Comparison of ENCODE assay signal across 20 cellular contexts in the genomic region with DNA sequence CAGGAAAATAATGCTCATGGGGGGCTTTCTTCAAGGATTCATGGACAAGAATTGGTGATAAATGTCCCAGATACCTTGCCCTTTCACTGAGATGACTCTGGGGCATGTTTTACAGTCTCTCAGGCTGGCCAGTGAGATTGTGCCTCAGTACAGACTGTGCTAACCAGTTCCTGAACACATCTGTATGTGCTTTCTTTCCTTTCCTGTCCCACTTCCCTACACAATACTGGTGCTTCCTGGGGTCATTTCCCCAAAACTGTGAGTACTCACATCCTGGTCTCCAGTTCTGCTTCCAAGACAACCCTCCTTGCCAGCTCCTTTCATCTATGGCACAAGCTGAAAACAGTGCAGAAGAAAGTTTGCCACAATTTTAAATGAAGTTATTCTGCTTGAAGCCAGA.
DNase-seq lines count a peak whose midpoint lies in the region; ATAC-seq, FAIRE-seq and TF ChIP-seq lines count a peak whose summit lies in the region.
"Had no signal": no experiment of that assay in that cellular context is flagged by ENCODE, and none has a peak within 500 bp of the region (broad histone marks: within the 10 kb centered on the region; RNA-seq: fewer than 3 reads in every experiment).

No MANE protein-coding gene starts in this region.

- H3K27me3 ChIP-seq in liver (ENCODE audit: control insufficient read depth in 4 of 4, insufficient read depth in 4 of 4, low read length in 3 of 4) (no peaks in the 10 kb centered on the region), HepG2 (ENCODE audit: control insufficient read depth in 1 of 2, insufficient read depth in 2 of 2, low read length in 2 of 2) (no peaks in the 10 kb centered on the region)

- TF ChIP-seq RAD21 in liver (IDR thresholded peaks at IDR 0.05) (no peak), HepG2 (CRISPR knock-in tag; IDR thresholded peaks at IDR 0.05) (no peak)

- no peak overlapping the region for H3K27ac ChIP-seq in liver (ENCODE audit: low read depth in 1 of 2, low read length in 2 of 2)
- no peak overlapping the region for H3K27ac ChIP-seq in HepG2 (ENCODE audit: extremely low read length, insufficient read depth, low read length)
- H3K27ac ChIP-seq: 22Rv1 had no signal

- in situ Hi-C loops in HepG2 (cut with HindIII; ENCODE audit: extremely low pct_ligation_motif_present, low pct_unique_long_range_greater_than_20kb), result no loop called here

- H3K36me3 ChIP-seq in liver (ENCODE audit: control insufficient read depth in 4 of 4, insufficient read depth in 3 of 4, low read depth in 1 of 4, low read length in 3 of 4) (no peaks in the 10 kb centered on the region), HepG2 (replicated peaks in 1 of 2; ENCODE audit: control insufficient read depth in 1 of 2, insufficient read depth in 2 of 2, low read length in 2 of 2) (no peaks in the 10 kb centered on the region)

- BruUV-seq in HepG2 (replicated peaks; lab: Mats Ljungman, UMichigan), result no TSS peak

- POLR2A ChIA-PET in HepG2 (lab: Yijun Ruan, JAX), result no interaction called here

- peaks cover 0 to 3% (median 0%) of the 10 kb centered on the region in 4 donors for H3K9me3 ChIP-seq in liver (ENCODE audit: control insufficient read depth in 4 of 4, low read length in 3 of 4)
- no peaks in the 10 kb centered on the region for H3K9me3 ChIP-seq in HepG2 (ENCODE audit: low read length)

- TF ChIP-seq EP300 in HepG2 (IDR thresholded peaks at IDR 0.05; ENCODE audit: low read depth in 2 of 2, low read length in 2 of 2) (no peak), HepG2 (CRISPR knock-in tag; IDR thresholded peaks at IDR 0.05; ENCODE audit: borderline replicate concordance) (no peak)

- H3K4me1 ChIP-seq in liver (ENCODE audit: control insufficient read depth in 4 of 4, insufficient read depth in 4 of 4, low read length in 3 of 4), result no peaks in the 10 kb centered on the region
- H3K4me1 ChIP-seq in HepG2 (ENCODE audit: insufficient read depth, low read length), result no peaks in the 10 kb centered on the region

- no peak overlapping the region for H3K9ac ChIP-seq in liver (ENCODE audit: low read depth in 1 of 2, low read length in 2 of 2)
- H3K9ac ChIP-seq in HepG2 (ENCODE audit: insufficient read depth, low read depth, low read length), result no peak overlapping the region

- TF ChIP-seq CTCF in liver (IDR thresholded peaks at IDR 0.05; ENCODE audit: low read depth, low read length, missing input control), result no peak
- no peak for TF ChIP-seq CTCF in HepG2 (CRISPR knock-in tag; IDR thresholded peaks at IDR 0.05)

- CTCF ChIA-PET in HepG2 (lab: Yijun Ruan, JAX; ENCODE audit: low intra/inter-chr PET ratio, low total read pairs), result no interaction called here

- intact Hi-C loops in HepG2 (cut with micrococcal nuclease; ENCODE audit: unreplicated experiment), result no loop called here

- no peak for DNase-seq in HepG2 (ENCODE audit: low spot score)
- no peak for DNase-seq in left lobe of liver (ENCODE audit: low spot score)
- peak; percentile 24 for DNase-seq in superior temporal gyrus (ENCODE audit: extremely low spot score)
- no peak for DNase-seq in SW480 (ENCODE audit: low spot score)
- DNase-seq in GM19240 (ENCODE audit: insufficient read length, low spot score), result no peak
- DNase-seq: C1 segment of cervical spinal cord; Calu3; CD4-positive, alpha-beta memory T cell; COR-L47; DMS53; DMS79 treated with DMSO at 0.1 percent for 48 hours; GF-D8; H9 had no signal

- ATAC-seq in HepG2 (no peak), left lobe of liver (peak; percentile 53)
- ATAC-seq: GM23338, HCT116 had no signal

- no peak for TF ChIP-seq POLR2A in HepG2 (IDR thresholded peaks at IDR 0.05; ENCODE audit: insufficient read depth in 1 of 2, low read depth in 2 of 2, low read length in 2 of 2)

- FAIRE-seq in HepG2 (lab: Jason Lieb, UNC), result no peak
- FAIRE-seq: A204.1, GM12891, GM18507 had no signal

- no peaks in the 10 kb centered on the region for H3K79me2 ChIP-seq in HepG2 (ENCODE audit: insufficient read depth, low read length)

- H3K4me3 ChIP-seq in liver (ENCODE audit: low read depth in 1 of 3, low read length in 3 of 3) (no peak overlapping the region), HepG2 (replicated peaks in 1 of 3; ENCODE audit: insufficient read depth in 1 of 3, low read depth in 2 of 3, low read length in 3 of 3) (no peak overlapping the region)
- H3K4me3 ChIP-seq: GM23338 had no signal

- H2AFZ ChIP-seq in HepG2 (ENCODE audit: low read length), result no peak overlapping the region
- H2AFZ ChIP-seq: GM23338 had no signal

- no peaks in the 10 kb centered on the region for H4K20me1 ChIP-seq in HepG2 (ENCODE audit: insufficient read depth, low read length)

- no peak overlapping the region for H3K4me2 ChIP-seq in HepG2 (ENCODE audit: low read depth, low read length)
- H3K4me2 ChIP-seq: GM23338 had no signal

TF ChIP-seq in liver, 16 proteins besides CTCF, POLR2A, EP300 and RAD21:
- TF ChIP-seq SP1 (IDR thresholded peaks at IDR 0.05) (peak; percentile 24), NR2F2 (IDR thresholded peaks at IDR 0.05) (peak; percentile 54)
- TF ChIP-seq, protein P1, sequence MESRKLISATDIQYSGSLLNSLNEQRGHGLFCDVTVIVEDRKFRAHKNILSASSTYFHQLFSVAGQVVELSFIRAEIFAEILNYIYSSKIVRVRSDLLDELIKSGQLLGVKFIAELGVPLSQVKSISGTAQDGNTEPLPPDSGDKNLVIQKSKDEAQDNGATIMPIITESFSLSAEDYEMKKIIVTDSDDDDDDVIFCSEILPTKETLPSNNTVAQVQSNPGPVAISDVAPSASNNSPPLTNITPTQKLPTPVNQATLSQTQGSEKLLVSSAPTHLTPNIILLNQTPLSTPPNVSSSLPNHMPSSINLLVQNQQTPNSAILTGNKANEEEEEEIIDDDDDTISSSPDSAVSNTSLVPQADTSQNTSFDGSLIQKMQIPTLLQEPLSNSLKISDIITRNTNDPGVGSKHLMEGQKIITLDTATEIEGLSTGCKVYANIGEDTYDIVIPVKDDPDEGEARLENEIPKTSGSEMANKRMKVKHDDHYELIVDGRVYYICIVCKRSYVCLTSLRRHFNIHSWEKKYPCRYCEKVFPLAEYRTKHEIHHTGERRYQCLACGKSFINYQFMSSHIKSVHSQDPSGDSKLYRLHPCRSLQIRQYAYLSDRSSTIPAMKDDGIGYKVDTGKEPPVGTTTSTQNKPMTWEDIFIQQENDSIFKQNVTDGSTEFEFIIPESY (IDR thresholded peaks at IDR 0.05), result no peak

TF ChIP-seq in HepG2, 621 proteins besides CTCF, POLR2A, EP300 and RAD21:
- TF ChIP-seq ZNF292 (CRISPR knock-in tag; IDR thresholded peaks at IDR 0.05; ENCODE audit: borderline replicate concordance, low read depth) (no peak), ZBTB1 (CRISPR knock-in tag; IDR thresholded peaks at IDR 0.05; ENCODE audit: borderline replicate concordance) (no peak), CENPX (CRISPR knock-in tag; IDR thresholded peaks at IDR 0.05) (no peak), TCF7L2 (IDR thresholded peaks at IDR 0.05; ENCODE audit: low read depth, low read length) (no peak), ZNF101 (CRISPR knock-in tag; IDR thresholded peaks at IDR 0.05; ENCODE audit: borderline replicate concordance, low read depth) (no peak), ZNF577 (CRISPR knock-in tag; IDR thresholded peaks at IDR 0.05; ENCODE audit: borderline replicate concordance, low read depth) (no peak), ZNF614 (CRISPR knock-in tag; IDR thresholded peaks at IDR 0.05; ENCODE audit: borderline replicate concordance) (no peak), ZSCAN12 (CRISPR knock-in tag; IDR thresholded peaks at IDR 0.05) (no peak), KAT8 (CRISPR knock-in tag; IDR thresholded peaks at IDR 0.05) (no peak)
- TF ChIP-seq, protein P2, sequence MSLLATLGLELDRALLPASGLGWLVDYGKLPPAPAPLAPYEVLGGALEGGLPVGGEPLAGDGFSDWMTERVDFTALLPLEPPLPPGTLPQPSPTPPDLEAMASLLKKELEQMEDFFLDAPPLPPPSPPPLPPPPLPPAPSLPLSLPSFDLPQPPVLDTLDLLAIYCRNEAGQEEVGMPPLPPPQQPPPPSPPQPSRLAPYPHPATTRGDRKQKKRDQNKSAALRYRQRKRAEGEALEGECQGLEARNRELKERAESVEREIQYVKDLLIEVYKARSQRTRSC (CRISPR knock-in tag; IDR thresholded peaks at IDR 0.05; ENCODE audit: low read depth), result no peak
TF ChIP-seq in HepG2: peak in this region for 0.
